In genomic region chr11:62917906-62918502, GRCh38 we compare ENCODE assay signal across 1 cellular context.
TF ChIP-seq lines count a peak whose summit lies in the region.

No MANE protein-coding gene starts in this region.

TF ChIP-seq in K562, 482 proteins besides CTCF, POLR2A, EP300 and RAD21:
- TF ChIP-seq BCOR (IDR thresholded peaks at IDR 0.05) (0 out of 2 replicates have a peak, but pooled peaks have one; percentile 14), ZNF239 (CRISPR knock-in tag; IDR thresholded peaks at IDR 0.05) (peak; percentile 67), RCOR1 (IDR thresholded peaks at IDR 0.05; ENCODE audit: borderline replicate concordance in 1 of 2, low read depth in 2 of 2, low read length in 2 of 2) (0 out of 4 replicates have a peak, but pooled peaks of 1 of the 2 experiments have one; percentile 36), TFAP4 (CRISPR knock-in tag; IDR thresholded peaks at IDR 0.05; ENCODE audit: borderline replicate concordance) (0 out of 2 replicates have a peak, but pooled peaks have one; percentile 16), ATF3 (IDR thresholded peaks at IDR 0.05) (no peak), ATF3 (CRISPR knock-in tag; conservative IDR thresholded peaks at IDR 0.05) (no peak)
